Comparison of ENCODE assay signal across 1 cellular context in genomic region chr19:35545001-35545854, GRCh38.
TF ChIP-seq lines count a peak whose summit lies in the region.

Gene TMEM147 (plus strand): TSS chr19:35545626. CDS start chr19:35545740, 114 bp downstream.

TF ChIP-seq in HepG2, 621 proteins besides CTCF, POLR2A, EP300 and RAD21 (continued from another document and continues in another):
- TF ChIP-seq PRDM10 (CRISPR knock-in tag; IDR thresholded peaks at IDR 0.05; ENCODE audit: low read depth) (no peak), RFX1 (IDR thresholded peaks at IDR 0.05) (no peak), ZNF205 (CRISPR knock-in tag; IDR thresholded peaks at IDR 0.05) (peak; percentile 11; the same call in 1 of the 2 replicates), ATRX (CRISPR knock-in tag; IDR thresholded peaks at IDR 0.05; ENCODE audit: borderline replicate concordance) (no peak), ZNF558 (CRISPR knock-in tag; IDR thresholded peaks at IDR 0.05; ENCODE audit: borderline replicate concordance) (no peak), HIVEP1 (CRISPR knock-in tag; IDR thresholded peaks at IDR 0.05) (no peak), ADNP (CRISPR knock-in tag; IDR thresholded peaks at IDR 0.05) (no peak), ZC3H4 (CRISPR knock-in tag; IDR thresholded peaks at IDR 0.05; ENCODE audit: borderline replicate concordance) (no peak), ZBTB20 (CRISPR knock-in tag; IDR thresholded peaks at IDR 0.05; ENCODE audit: borderline replicate concordance, low read depth) (no peak), SYNCRIP (IDR thresholded peaks at IDR 0.05; ENCODE audit: insufficient read depth, low read depth, low read length) (no peak), ONECUT2 (CRISPR knock-in tag; IDR thresholded peaks at IDR 0.05) (no peak), ZNF607 (CRISPR knock-in tag; IDR thresholded peaks at IDR 0.05; ENCODE audit: borderline replicate concordance) (no peak), NR2F6 (IDR thresholded peaks at IDR 0.05) (no peak), NR2F6 (CRISPR knock-in tag; IDR thresholded peaks at IDR 0.05) (peak; percentile 48), ZFP1 (CRISPR knock-in tag; IDR thresholded peaks at IDR 0.05) (0 out of 2 replicates have a peak, but pooled peaks have one; percentile 22), ZNF597 (CRISPR knock-in tag; IDR thresholded peaks at IDR 0.05) (peak; percentile 90), GZF1 (CRISPR knock-in tag; IDR thresholded peaks at IDR 0.05) (peak; percentile 58; the same call in 1 of the 2 replicates), ZSCAN30 (CRISPR knock-in tag; IDR thresholded peaks at IDR 0.05) (no peak), RARG (CRISPR knock-in tag; IDR thresholded peaks at IDR 0.05; ENCODE audit: low read depth) (no peak), ZMYM3 (CRISPR knock-in tag; IDR thresholded peaks at IDR 0.05) (peak; percentile 11; the same call in 1 of the 2 replicates), SP4 (CRISPR knock-in tag; IDR thresholded peaks at IDR 0.05) (peak; percentile 84), HNRNPK (IDR thresholded peaks at IDR 0.05; ENCODE audit: low read depth, low read length, poor library complexity, severe bottlenecking) (no peak), DNMT1 (CRISPR knock-in tag; IDR thresholded peaks at IDR 0.05) (no peak), HIC2 (CRISPR knock-in tag; IDR thresholded peaks at IDR 0.05; ENCODE audit: low read depth) (no peak; the same call in 1 of the 2 replicates), KDM2A (CRISPR knock-in tag; IDR thresholded peaks at IDR 0.05; ENCODE audit: borderline replicate concordance, low read depth) (peak; percentile 80), ISL2 (CRISPR knock-in tag; IDR thresholded peaks at IDR 0.05) (peak; percentile 59), ZNF350 (CRISPR knock-in tag; IDR thresholded peaks at IDR 0.05; ENCODE audit: borderline replicate concordance, low read depth) (peak; percentile 59; the same call in 1 of the 2 replicates), TP53 (CRISPR knock-in tag; conservative IDR thresholded peaks at IDR 0.05) (no peak; the same call in 1 of the 2 replicates), ZNF503 (CRISPR knock-in tag; IDR thresholded peaks at IDR 0.05) (0 out of 2 replicates have a peak, but pooled peaks have one; percentile 47), JUND (CRISPR knock-in tag; IDR thresholded peaks at IDR 0.05) (peak; percentile 15; the same call in 1 of the 2 replicates), ATF7-NPFF (CRISPR knock-in tag; IDR thresholded peaks at IDR 0.05; ENCODE audit: low read depth) (peak; percentile 85), ZSCAN12 (CRISPR knock-in tag; IDR thresholded peaks at IDR 0.05) (peak; percentile 69; the same call in 1 of the 2 replicates), PHF20 (CRISPR knock-in tag; IDR thresholded peaks at IDR 0.05) (peak; percentile 90), KLF12 (CRISPR knock-in tag; IDR thresholded peaks at IDR 0.05; ENCODE audit: borderline replicate concordance) (peak; percentile 66; the same call in 1 of the 2 replicates)
- TF ChIP-seq, protein P1, sequence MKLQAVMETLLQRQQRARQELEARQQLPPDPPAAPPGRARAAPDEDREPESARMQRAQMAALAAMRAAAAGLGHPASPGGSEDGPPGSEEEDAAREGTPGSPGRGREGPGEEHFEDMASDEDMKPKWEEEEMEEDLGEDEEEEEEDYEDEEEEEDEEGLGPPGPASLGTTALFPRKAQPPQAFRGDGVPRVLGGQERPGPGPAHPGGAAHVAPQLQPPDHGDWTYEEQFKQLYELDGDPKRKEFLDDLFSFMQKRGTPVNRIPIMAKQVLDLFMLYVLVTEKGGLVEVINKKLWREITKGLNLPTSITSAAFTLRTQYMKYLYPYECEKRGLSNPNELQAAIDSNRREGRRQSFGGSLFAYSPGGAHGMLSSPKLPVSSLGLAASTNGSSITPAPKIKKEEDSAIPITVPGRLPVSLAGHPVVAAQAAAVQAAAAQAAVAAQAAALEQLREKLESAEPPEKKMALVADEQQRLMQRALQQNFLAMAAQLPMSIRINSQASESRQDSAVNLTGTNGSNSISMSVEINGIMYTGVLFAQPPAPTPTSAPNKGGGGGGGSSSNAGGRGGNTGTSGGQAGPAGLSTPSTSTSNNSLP (IDR thresholded peaks at IDR 0.05; ENCODE audit: low read depth, low read length) = no peak
- TF ChIP-seq, protein P2, sequence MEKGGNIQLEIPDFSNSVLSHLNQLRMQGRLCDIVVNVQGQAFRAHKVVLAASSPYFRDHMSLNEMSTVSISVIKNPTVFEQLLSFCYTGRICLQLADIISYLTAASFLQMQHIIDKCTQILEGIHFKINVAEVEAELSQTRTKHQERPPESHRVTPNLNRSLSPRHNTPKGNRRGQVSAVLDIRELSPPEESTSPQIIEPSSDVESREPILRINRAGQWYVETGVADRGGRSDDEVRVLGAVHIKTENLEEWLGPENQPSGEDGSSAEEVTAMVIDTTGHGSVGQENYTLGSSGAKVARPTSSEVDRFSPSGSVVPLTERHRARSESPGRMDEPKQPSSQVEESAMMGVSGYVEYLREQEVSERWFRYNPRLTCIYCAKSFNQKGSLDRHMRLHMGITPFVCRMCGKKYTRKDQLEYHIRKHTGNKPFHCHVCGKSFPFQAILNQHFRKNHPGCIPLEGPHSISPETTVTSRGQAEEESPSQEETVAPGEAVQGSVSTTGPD (CRISPR knock-in tag; IDR thresholded peaks at IDR 0.05) = no peak
- TF ChIP-seq, protein P3, sequence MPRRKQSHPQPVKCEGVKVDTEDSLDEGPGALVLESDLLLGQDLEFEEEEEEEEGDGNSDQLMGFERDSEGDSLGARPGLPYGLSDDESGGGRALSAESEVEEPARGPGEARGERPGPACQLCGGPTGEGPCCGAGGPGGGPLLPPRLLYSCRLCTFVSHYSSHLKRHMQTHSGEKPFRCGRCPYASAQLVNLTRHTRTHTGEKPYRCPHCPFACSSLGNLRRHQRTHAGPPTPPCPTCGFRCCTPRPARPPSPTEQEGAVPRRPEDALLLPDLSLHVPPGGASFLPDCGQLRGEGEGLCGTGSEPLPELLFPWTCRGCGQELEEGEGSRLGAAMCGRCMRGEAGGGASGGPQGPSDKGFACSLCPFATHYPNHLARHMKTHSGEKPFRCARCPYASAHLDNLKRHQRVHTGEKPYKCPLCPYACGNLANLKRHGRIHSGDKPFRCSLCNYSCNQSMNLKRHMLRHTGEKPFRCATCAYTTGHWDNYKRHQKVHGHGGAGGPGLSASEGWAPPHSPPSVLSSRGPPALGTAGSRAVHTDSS (CRISPR knock-in tag; conservative IDR thresholded peaks at IDR 0.05) = no peak
- TF ChIP-seq, protein P4, sequence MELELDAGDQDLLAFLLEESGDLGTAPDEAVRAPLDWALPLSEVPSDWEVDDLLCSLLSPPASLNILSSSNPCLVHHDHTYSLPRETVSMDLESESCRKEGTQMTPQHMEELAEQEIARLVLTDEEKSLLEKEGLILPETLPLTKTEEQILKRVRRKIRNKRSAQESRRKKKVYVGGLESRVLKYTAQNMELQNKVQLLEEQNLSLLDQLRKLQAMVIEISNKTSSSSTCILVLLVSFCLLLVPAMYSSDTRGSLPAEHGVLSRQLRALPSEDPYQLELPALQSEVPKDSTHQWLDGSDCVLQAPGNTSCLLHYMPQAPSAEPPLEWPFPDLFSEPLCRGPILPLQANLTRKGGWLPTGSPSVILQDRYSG (CRISPR knock-in tag; IDR thresholded peaks at IDR 0.05) = 0 out of 2 replicates have a peak, but pooled peaks have one; percentile 51
- TF ChIP-seq, protein P5, sequence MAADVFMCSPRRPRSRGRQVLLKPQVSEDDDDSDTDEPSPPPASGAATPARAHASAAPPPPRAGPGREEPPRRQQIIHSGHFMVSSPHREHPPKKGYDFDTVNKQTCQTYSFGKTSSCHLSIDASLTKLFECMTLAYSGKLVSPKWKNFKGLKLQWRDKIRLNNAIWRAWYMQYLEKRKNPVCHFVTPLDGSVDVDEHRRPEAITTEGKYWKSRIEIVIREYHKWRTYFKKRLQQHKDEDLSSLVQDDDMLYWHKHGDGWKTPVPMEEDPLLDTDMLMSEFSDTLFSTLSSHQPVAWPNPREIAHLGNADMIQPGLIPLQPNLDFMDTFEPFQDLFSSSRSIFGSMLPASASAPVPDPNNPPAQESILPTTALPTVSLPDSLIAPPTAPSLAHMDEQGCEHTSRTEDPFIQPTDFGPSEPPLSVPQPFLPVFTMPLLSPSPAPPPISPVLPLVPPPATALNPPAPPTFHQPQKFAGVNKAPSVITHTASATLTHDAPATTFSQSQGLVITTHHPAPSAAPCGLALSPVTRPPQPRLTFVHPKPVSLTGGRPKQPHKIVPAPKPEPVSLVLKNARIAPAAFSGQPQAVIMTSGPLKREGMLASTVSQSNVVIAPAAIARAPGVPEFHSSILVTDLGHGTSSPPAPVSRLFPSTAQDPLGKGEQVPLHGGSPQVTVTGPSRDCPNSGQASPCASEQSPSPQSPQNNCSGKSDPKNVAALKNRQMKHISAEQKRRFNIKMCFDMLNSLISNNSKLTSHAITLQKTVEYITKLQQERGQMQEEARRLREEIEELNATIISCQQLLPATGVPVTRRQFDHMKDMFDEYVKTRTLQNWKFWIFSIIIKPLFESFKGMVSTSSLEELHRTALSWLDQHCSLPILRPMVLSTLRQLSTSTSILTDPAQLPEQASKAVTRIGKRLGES (CRISPR knock-in tag; IDR thresholded peaks at IDR 0.05; ENCODE audit: borderline replicate concordance) = peak; percentile 82; the same call in 1 of the 2 replicates
